In the genomic region with DNA sequence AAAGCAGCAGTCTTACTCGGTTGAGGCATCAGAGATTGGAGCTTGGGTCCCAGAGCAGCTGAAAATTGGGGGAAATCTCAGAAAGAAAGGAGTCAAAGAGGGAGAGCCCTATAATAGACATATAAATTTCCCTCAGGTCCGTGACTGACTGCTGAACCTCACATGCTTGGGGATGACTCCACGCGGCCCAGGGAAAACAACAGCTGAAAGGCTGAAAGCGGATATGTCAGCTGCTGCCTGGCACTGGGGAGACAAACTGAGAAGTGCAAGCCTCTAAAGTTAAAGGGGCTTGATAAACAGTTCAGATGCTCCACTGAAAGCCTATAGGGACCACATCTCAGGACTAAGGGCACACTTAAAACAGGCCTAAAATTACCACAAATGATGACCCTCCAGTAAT, we compare ENCODE assay signal across 21 cellular contexts.
DNase-seq lines count a peak whose midpoint lies in the region; ATAC-seq and TF ChIP-seq lines count a peak whose summit lies in the region.
"Had no signal": no experiment of that assay in that cellular context is flagged by ENCODE, and none has a peak within 500 bp of the region (broad histone marks: within the 10 kb centered on the region; RNA-seq: fewer than 3 reads in every experiment).

No MANE protein-coding gene starts in this region.

- no peak overlapping the region for H3K27ac ChIP-seq in neural cell (ENCODE audit: low read length)
- H3K27ac ChIP-seq: KMS-11, RWPE1 had no signal

- H3K79me2 ChIP-seq in neural cell (replicated peaks; ENCODE audit: insufficient read depth, low read length), result no peaks in the 10 kb centered on the region

- ATAC-seq in HG02870 (IDR thresholded peaks at IDR 0.05; ENCODE audit: unreplicated experiment), result no peak

- no peak overlapping the region for H3K4me2 ChIP-seq in neural cell (ENCODE audit: low read length)
- H3K4me2 ChIP-seq: KMS-11, SK-N-SH had no signal

- no peak overlapping the region for H2AFZ ChIP-seq in neural cell (ENCODE audit: low read depth, low read length)

- TF ChIP-seq EP300 in neural cell (conservative IDR thresholded peaks at IDR 0.05; ENCODE audit: poor library complexity, severe bottlenecking), result no peak

- no peaks in the 10 kb centered on the region for H4K20me1 ChIP-seq in neural cell (ENCODE audit: insufficient read depth)

- H3K36me3 ChIP-seq in neural cell (ENCODE audit: insufficient read depth, low read length), result no peaks in the 10 kb centered on the region

- no peak overlapping the region for H3K9ac ChIP-seq in neural cell (ENCODE audit: low read length)
- H3K9ac ChIP-seq: KMS-11, SK-N-SH had no signal

- no peak overlapping the region for H3K4me3 ChIP-seq in neural cell (ENCODE audit: low read length)

- TF ChIP-seq RAD21 in neural cell (conservative IDR thresholded peaks at IDR 0.05), result no peak

- H3F3A ChIP-seq in neural cell (ENCODE audit: insufficient read depth, low read length, poor library complexity, severe bottlenecking), result no peaks in the 10 kb centered on the region

- H3K9me2 ChIP-seq in neural cell (ENCODE audit: insufficient read depth, low read length), result no peaks in the 10 kb centered on the region
- H3K9me2 ChIP-seq: SK-N-SH had no signal

- H3K27me3 ChIP-seq in neural cell (ENCODE audit: insufficient read depth, low read depth, low read length), result no peaks in the 10 kb centered on the region

- TF ChIP-seq CTCF in neural cell (IDR thresholded peaks at IDR 0.05; ENCODE audit: poor library complexity, severe bottlenecking), result no peak

- H3K9me3 ChIP-seq in neural cell (ENCODE audit: low read length), result no peaks in the 10 kb centered on the region
- H3K9me3 ChIP-seq: SK-N-SH had no signal

- DNase-seq in RPMI7951 (ENCODE audit: low read depth), result peak; percentile 61
- DNase-seq in foreskin melanocyte, result peak; percentile 33
- no peak for DNase-seq in stimulated activated CD4-positive, alpha-beta T cell treated with anti-CD3 and anti-CD28 coated beads, Interleukin-2, amount 100 ng/mL, for 24 hours
- DNase-seq in NCI-H1694 (lab: John Stamatoyannopoulos, UW), result no peak
- no peak for DNase-seq in nucleus accumbens (lab: John Stamatoyannopoulos, UW)
- DNase-seq: CD4-positive, CD25-positive, alpha-beta regulatory T cell; DMS153; DND-41; HCEC 1CT; NCI-H1092; NCI-H1417 treated with DMSO at 0.1 percent for 48 hours; NCI-H187; NCI-H226; NCI-H510A; NCI-H69; SHP77 treated with DMSO at 0.1 percent for 48 hours; SK-N-SH had no signal

TF ChIP-seq in neural cell, 6 proteins besides CTCF, POLR2A, EP300 and RAD21:
- TF ChIP-seq POLR2AphosphoS5 (IDR thresholded peaks at IDR 0.05) (peak; percentile 11), MXI1 (conservative IDR thresholded peaks at IDR 0.05; ENCODE audit: poor library complexity, severe bottlenecking) (no peak)

Comparison
In these comparisons a context has a peak if more than half of its experiments do, and no peak if none do; other contexts are left out.
1. DNase-seq: peak in RPMI7951 (single experiment) and foreskin melanocyte (single experiment); none in stimulated activated CD4-positive, alpha-beta T cell treated with anti-CD3 and anti-CD28 coated beads, Interleukin-2, amount 100 ng/mL, for 24 hours (0 of 2), NCI-H1694 (single experiment) and nucleus accumbens (0 of 56).